In the genomic region with DNA sequence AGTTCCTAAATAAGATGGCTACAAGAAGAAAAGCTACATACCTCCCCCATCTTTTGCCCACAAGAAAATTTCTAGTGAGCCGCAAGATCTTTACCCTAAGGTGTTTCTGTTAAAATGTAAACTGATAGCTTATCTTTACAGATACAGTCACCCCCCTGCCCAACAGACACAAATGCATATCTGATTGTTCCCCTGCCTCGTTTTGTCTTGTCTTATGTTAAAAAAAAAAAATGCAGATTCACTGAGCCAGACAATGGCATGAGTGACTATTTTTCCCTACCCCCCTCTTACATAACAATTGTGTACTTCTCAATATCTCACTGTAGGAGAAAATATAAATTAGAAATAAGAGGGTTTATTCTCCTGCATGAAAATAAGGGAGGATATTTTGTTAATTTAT, we compare ENCODE assay signal across 15 cellular contexts. TPM values are rescaled to one million over a fixed set of nuclear protein-coding genes. Genes with fewer than 3 reads are reported as not detected.
DNase-seq lines count a peak whose midpoint lies in the region; ATAC-seq, FAIRE-seq and TF ChIP-seq lines count a peak whose summit lies in the region.
"Had no signal": no experiment of that assay in that cellular context is flagged by ENCODE, and none has a peak within 500 bp of the region (broad histone marks: within the 10 kb centered on the region; RNA-seq: fewer than 3 reads in every experiment).

No MANE protein-coding gene starts in this region.

- in situ Hi-C loops in K562 (cut with MboI), result no loop called here

- intact Hi-C loops in left ventricle myocardium inferior (cut with micrococcal nuclease), result no loop called here
- intact Hi-C loops in cardiac septum (cut with DNase I), result no loop called here
- intact Hi-C loops in K562 (cut with micrococcal nuclease), result no loop called here
- intact Hi-C loops in A673 (cut with micrococcal nuclease; ENCODE audit: unreplicated experiment), result no loop called here

- H4K20me1 ChIP-seq in K562 (replicated peaks; ENCODE audit: control insufficient read depth, insufficient read depth, low read length), result no peaks in the 10 kb centered on the region

- H3K9me1 ChIP-seq in K562 (ENCODE audit: control insufficient read depth, insufficient read depth, low read length), result no peaks in the 10 kb centered on the region

- peak; percentile 77 for TF ChIP-seq EP300 in K562 (IDR thresholded peaks at IDR 0.05; ENCODE audit: low read length)

- TF ChIP-seq CTCF in left ventricle myocardium inferior (IDR thresholded peaks at IDR 0.05; ENCODE audit: borderline replicate concordance) (no peak), K562 (IDR thresholded peaks at IDR 0.05 in 2 of 3, conservative IDR thresholded peaks at IDR 0.05 in 1 of 3; ENCODE audit: insufficient read depth in 2 of 3, low read depth in 1 of 3, low read length in 3 of 3) (no peak), A673 (conservative IDR thresholded peaks at IDR 0.05; ENCODE audit: low read depth, low read length) (no peak)

- H3K9ac ChIP-seq in K562 (ENCODE audit: insufficient read depth in 1 of 2, low read depth in 2 of 2, low read length in 2 of 2), result no peak overlapping the region

- CTCF ChIA-PET in K562 (lab: Yijun Ruan, JAX; ENCODE audit: low intra/inter-chr PET ratio), result no interaction called here
- CTCF ChIA-PET in A673 (lab: Charles Lee), result no interaction called here

- no peak overlapping the region for H3K4me2 ChIP-seq in K562 (ENCODE audit: insufficient read depth, low read length)

- FAIRE-seq in K562 (lab: Jason Lieb, UNC), result peak; percentile 15

- H3K4me1 ChIP-seq in left ventricle myocardium inferior (peaks cover 27% of the 10 kb centered on the region), K562 (replicated peaks in 1 of 2; ENCODE audit: control insufficient read depth in 2 of 2, insufficient read depth in 2 of 2, low read length in 2 of 2) (peaks cover 4 to 7% of the 10 kb centered on the region in 2 experiments; a peak in 2 of 5 replicates), A673 (ENCODE audit: insufficient read depth, low read length, poor library complexity, severe bottlenecking) (no peaks in the 10 kb centered on the region)

- no peak for TF ChIP-seq POLR2A in K562 (conservative IDR thresholded peaks at IDR 0.05)

- no peaks in the 10 kb centered on the region for H3K9me3 ChIP-seq in left ventricle myocardium inferior (replicated peaks)
- no peaks in the 10 kb centered on the region; the same call in none of the 2 replicates for H3K9me3 ChIP-seq in K562 (replicated peaks; ENCODE audit: control insufficient read depth, insufficient read depth, low read depth, low read length)
- H3K9me3 ChIP-seq in A673 (ENCODE audit: low read depth, low read length, poor library complexity, severe bottlenecking), result no peaks in the 10 kb centered on the region

- ATAC-seq in K562, result peak; percentile 30
- ATAC-seq: HCT116, Right ventricle myocardium inferior had no signal

- H3K79me2 ChIP-seq in K562 (ENCODE audit: control insufficient read depth, insufficient read depth, low read length), result peaks cover 44% of the 10 kb centered on the region

- DNase-seq in left ventricle myocardium inferior (no peak), cardiac septum (ENCODE audit: low spot score) (no peak), K562 (ENCODE audit: extremely low read depth in 1 of 4, low spot score in 3 of 4) (peak in 3 of 4 experiments; percentile 16 to 48 (median 18)), medulla oblongata (ENCODE audit: extremely low spot score) (peak; percentile 25), putamen (ENCODE audit: low spot score) (no peak), dedifferentiated amniotic fluid mesenchymal stem cell (ENCODE audit: extremely low spot score) (no peak), A673 (ENCODE audit: low spot score) (no peak), amniotic stem cell (lab: John Stamatoyannopoulos, UW) (no peak)
- DNase-seq: C1 segment of cervical spinal cord, KG1, NCI-H1105, NCI-H187, NCI-H446 had no signal

- no peaks in the 10 kb centered on the region for H3K27me3 ChIP-seq in left ventricle myocardium inferior (ENCODE audit: low read depth)
- H3K27me3 ChIP-seq in K562 (ENCODE audit: control insufficient read depth in 2 of 2, insufficient read depth in 2 of 2, low read length in 2 of 2), result no peaks in the 10 kb centered on the region
- H3K27me3 ChIP-seq in A673 (replicated peaks; ENCODE audit: insufficient read depth, low read depth, low read length, poor library complexity), result no peaks in the 10 kb centered on the region

- H3K4me3 ChIP-seq in left ventricle myocardium inferior (no peak overlapping the region), K562 (no peak overlapping the region), A673 (ENCODE audit: low read depth, low read length, poor library complexity, severe bottlenecking) (no peak overlapping the region)

- no peak overlapping the region for H2AFZ ChIP-seq in K562 (ENCODE audit: low read depth, low read length)

- peak overlapping the region; percentile 29 for H3K27ac ChIP-seq in left ventricle myocardium inferior (replicated peaks)
- H3K27ac ChIP-seq in K562 (ENCODE audit: extremely low read depth, low read depth, low read length), result no peak overlapping the region
- no peak overlapping the region for H3K27ac ChIP-seq in A673 (ENCODE audit: low read depth, low read length, poor library complexity, severe bottlenecking)

- H3K36me3 ChIP-seq in left ventricle myocardium inferior, result peaks cover 20% of the 10 kb centered on the region
- peaks cover 59% of the 10 kb centered on the region for H3K36me3 ChIP-seq in K562 (ENCODE audit: control insufficient read depth, insufficient read depth, low read length)
- peaks cover 35% of the 10 kb centered on the region for H3K36me3 ChIP-seq in A673 (ENCODE audit: insufficient read depth, low read length, poor library complexity, severe bottlenecking)

- POLR2A ChIA-PET in K562 (lab: Yijun Ruan, JAX) (interaction anchor here (0.6 to 2.3 kb wide), 4 partner anchors 8 to 104 kb away, joined by 3 to 6 read pairs (median 4); a partner anchor contains a TSS), A673 (lab: Charles Lee; ENCODE audit: low non-redundant PET) (no interaction called here)

- 6% methylated on average over 2 of the region's 2 CpGs for WGBS in K562 (ENCODE audit: insufficient coverage, low coverage, missing lambda C conversion rate)

- no TSS peak for BruUV-seq in K562 (replicated peaks; lab: Mats Ljungman, UMichigan)
- no TSS peak for BruUV-seq in A673 (replicated peaks; lab: Mats Ljungman, UMichigan)

- no peak for TF ChIP-seq RAD21 in K562 (CRISPR knock-in tag; conservative IDR thresholded peaks at IDR 0.05 in 1 of 2, IDR thresholded peaks at IDR 0.05 in 1 of 2)

TF ChIP-seq in K562, 482 proteins besides CTCF, POLR2A, EP300 and RAD21 (continues in another document):
- no peak for TF ChIP-seq DACH1 (IDR thresholded peaks at IDR 0.05; ENCODE audit: partially characterized antibody)
- no peak for TF ChIP-seq CEBPG (CRISPR knock-in tag; IDR thresholded peaks at IDR 0.05)
- no peak for TF ChIP-seq CEBPG (tag; conservative IDR thresholded peaks at IDR 0.05 in 1 of 2, IDR thresholded peaks at IDR 0.05 in 1 of 2)
- no peak for TF ChIP-seq ZNF232 (CRISPR knock-in tag; IDR thresholded peaks at IDR 0.05)
- TF ChIP-seq NR2F6 (CRISPR knock-in tag; IDR thresholded peaks at IDR 0.05), result no peak
- no peak for TF ChIP-seq HDAC3 (IDR thresholded peaks at IDR 0.05; ENCODE audit: borderline replicate concordance, partially characterized antibody)
- peak; percentile 12; the same call in 1 of the 2 replicates for TF ChIP-seq MTA2 (IDR thresholded peaks at IDR 0.05; ENCODE audit: low read depth)
- TF ChIP-seq NCOA4 (IDR thresholded peaks at IDR 0.05; ENCODE audit: partially characterized antibody), result no peak
- no peak for TF ChIP-seq PCBP2 (IDR thresholded peaks at IDR 0.05; ENCODE audit: low read depth, low read length, poor library complexity, severe bottlenecking)
- no peak for TF ChIP-seq MCM5 (IDR thresholded peaks at IDR 0.05; ENCODE audit: low read depth)
- peak; percentile 48; the same call in 1 of the 2 replicates for TF ChIP-seq GATAD2A (IDR thresholded peaks at IDR 0.05)
- no peak for TF ChIP-seq SMARCA5 (IDR thresholded peaks at IDR 0.05)
- no peak for TF ChIP-seq LARP7 (IDR thresholded peaks at IDR 0.05)
- no peak for TF ChIP-seq KLF6 (CRISPR knock-in tag; IDR thresholded peaks at IDR 0.05; ENCODE audit: borderline replicate concordance)
- no peak for TF ChIP-seq DNMT1 (IDR thresholded peaks at IDR 0.05)
- TF ChIP-seq SIRT6 (IDR thresholded peaks at IDR 0.05; ENCODE audit: low read depth, low read length), result no peak
- TF ChIP-seq KLF10 (CRISPR knock-in tag; IDR thresholded peaks at IDR 0.05), result no peak

RNA-seq across cellular contexts. Expression of a gene that starts 8.5 kb away (rescaled TPM):
- total RNA-seq in left ventricle myocardium inferior (5.1 TPM), cardiac septum (4.0 TPM), K562 (2014; rRNA removed) (14.6 and 16.9 TPM in 2 replicates), K562 (2014; rRNA removed; fragmentation: Illumina TruSeq; extraction: Trizol) (27.4 and 31.6 TPM in 2 replicates), K562 (2015; rRNA removed; fragmentation: Illumina TruSeq; extraction: Trizol) (24.8 and 29.1 TPM in 2 replicates), K562 (2021) (15.7 and 16.4 TPM in 2 replicates), A673 (2021) (9.2 TPM in 2 replicates)
- 8.1 and 38.1 TPM in 2 replicates for total RNA-seq in K562 (2011; cell fraction: chromatin; rRNA removed; ENCODE audit: low replicate concordance)
- total RNA-seq in K562 (2011; cell fraction: nucleolus; rRNA removed), result 5.3 and 6.8 TPM in 2 replicates
- 10.4 and 10.6 TPM in 2 replicates for total RNA-seq in K562 (2011; cell fraction: nucleoplasm; rRNA removed)
- polyA plus RNA-seq in K562 (2011; rRNA removed) (18.3 and 23.2 TPM in 2 replicates), K562 (2014; fragmentation: Illumina TruSeq; extraction: Trizol) (26.8 and 34.9 TPM in 2 replicates), K562 (2014; fragmentation: Nextera tagmentation; extraction: Ambion mirVana) (10 to 100 TPM; 16.6 to 22.5 TPM), K562 (2014; rRNA removed) (22.6 and 23.2 TPM in 2 replicates)
- polyA plus RNA-seq in K562 (2011; cell fraction: cytosol; rRNA removed), result 3.7 and 7.1 TPM in 2 replicates
- 7.2 and 13.0 TPM in 2 replicates for polyA plus RNA-seq in K562 (2011; cell fraction: nucleus; rRNA removed)
- 11.7 and 25.5 TPM in 2 replicates for polyA plus RNA-seq in K562 (2012)
- polyA minus RNA-seq in K562 (2011; rRNA and poly(A)+ RNA removed), result 14.8 and 23.9 TPM in 2 replicates
- polyA minus RNA-seq in K562 (2011; cell fraction: cytosol; rRNA and poly(A)+ RNA removed), result 7.7 and 7.8 TPM in 2 replicates
- polyA minus RNA-seq in K562 (2011; cell fraction: nucleus; rRNA and poly(A)+ RNA removed), result 5.0 and 12.3 TPM in 2 replicates

Comparison
In these comparisons a context has a peak if more than half of its experiments do, and no peak if none do; other contexts are left out.
1. DNase-seq: peak in K562 (3 of 4) and medulla oblongata (single experiment); none in left ventricle myocardium inferior (single experiment), cardiac septum (single experiment), putamen (single experiment), dedifferentiated amniotic fluid mesenchymal stem cell (single experiment), A673 (single experiment) and amniotic stem cell (single experiment).